ENCODE assay signal across 20 cellular contexts in the genomic region with DNA sequence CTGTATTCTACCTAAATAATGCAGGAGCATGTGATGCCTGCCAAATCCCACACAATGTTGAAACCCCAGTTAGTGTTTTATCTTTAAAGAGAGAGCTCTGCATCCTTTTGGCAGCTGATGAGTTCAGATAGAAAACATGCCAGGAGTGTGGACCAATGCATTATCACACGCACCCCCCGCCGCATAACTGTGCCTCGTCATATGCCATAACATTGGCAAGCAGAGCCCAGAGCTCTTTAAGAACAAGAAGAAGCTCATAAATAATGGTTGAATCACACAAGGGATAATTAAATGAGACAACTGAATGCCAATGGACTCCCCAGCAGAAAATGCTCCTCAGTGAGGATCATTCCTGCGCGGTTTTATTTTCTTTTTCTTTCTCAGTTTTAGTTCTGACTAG. TPM values are rescaled to one million over a fixed set of nuclear protein-coding genes. Genes with fewer than 3 reads are reported as not detected.
A peak's percentile ranks its signal among the peaks of the same experiment; 100 is the strongest.
DNase-seq lines count a peak whose midpoint lies in the region; ATAC-seq and TF ChIP-seq lines count a peak whose summit lies in the region.
"Had no signal": no experiment of that assay in that cellular context is flagged by ENCODE, and none has a peak within 500 bp of the region (broad histone marks: within the 10 kb centered on the region; RNA-seq: fewer than 3 reads in every experiment).

No MANE protein-coding gene starts in this region.

- no peak for TF ChIP-seq POLR2A in prostate gland (IDR thresholded peaks at IDR 0.05)

- H3K4me2 ChIP-seq in SK-N-SH = no peak overlapping the region
- H3K4me2 ChIP-seq: GM23338 had no signal

- TF ChIP-seq CTCF in SK-N-SH (IDR thresholded peaks at IDR 0.05) = no peak
- TF ChIP-seq CTCF in fibroblast of mammary gland (conservative IDR thresholded peaks at IDR 0.05; ENCODE audit: control insufficient read depth, insufficient read depth, low read depth, low read length) = no peak
- TF ChIP-seq CTCF in GM10266 (IDR thresholded peaks at IDR 0.05; ENCODE audit: control insufficient read depth, insufficient read depth, low read depth, missing control alignments) = no peak
- no peak for TF ChIP-seq CTCF in prostate gland (IDR thresholded peaks at IDR 0.05)

- no peak overlapping the region for H2AFZ ChIP-seq in SK-N-SH (ENCODE audit: low read depth)
- H2AFZ ChIP-seq: GM23338 had no signal

- POLR2A ChIA-PET in SK-N-SH (lab: Yijun Ruan, JAX) = no interaction called here

- WGBS in SK-N-SH (ENCODE audit: low lambda C conversion rate) = 27% methylated on average over 6 of the region's 6 CpGs
- WGBS in prostate gland = 79% methylated on average over 6 of the region's 6 CpGs

- H3F3A ChIP-seq in SK-N-SH (replicated peaks; ENCODE audit: insufficient read depth) = no peaks in the 10 kb centered on the region

- no peak for ATAC-seq in HG02938 (IDR thresholded peaks at IDR 0.05; ENCODE audit: unreplicated experiment)
- ATAC-seq: GM23338, K562, PC-3 had no signal

- H3K79me2 ChIP-seq in SK-N-SH (ENCODE audit: insufficient read depth) = no peaks in the 10 kb centered on the region

- H3K27ac ChIP-seq in SK-N-SH (ENCODE audit: low read depth in 2 of 2, low read length in 1 of 2) (no peak overlapping the region), prostate gland (no peak overlapping the region)
- H3K27ac ChIP-seq: SJCRH30 had no signal

- H3K36me3 ChIP-seq in SK-N-SH (replicated peaks in 1 of 2; ENCODE audit: control insufficient read depth in 1 of 2, insufficient read depth in 2 of 2, low read length in 1 of 2) (no peaks in the 10 kb centered on the region), prostate gland (no peaks in the 10 kb centered on the region)
- H3K36me3 ChIP-seq: SJCRH30 had no signal

- CTCF ChIA-PET in SK-N-SH (lab: Yijun Ruan, JAX) = interaction anchor here (1.4 kb wide), 1 partner anchor 22 kb away, joined by 4 read pairs; no protein-coding TSS in a partner anchor

- no peak overlapping the region for H3K4me3 ChIP-seq in SK-N-SH (ENCODE audit: low read depth in 2 of 2, low read length in 1 of 2)
- no peak overlapping the region for H3K4me3 ChIP-seq in fibroblast of mammary gland (ENCODE audit: control insufficient read depth, low read depth, low read length)
- no peak overlapping the region for H3K4me3 ChIP-seq in prostate gland
- H3K4me3 ChIP-seq: GM23338, K562, SJCRH30 had no signal

- no peaks in the 10 kb centered on the region; a peak in 2 of 4 replicates for H3K4me1 ChIP-seq in SK-N-SH (ENCODE audit: control insufficient read depth in 1 of 2, insufficient read depth in 2 of 2, low read depth in 1 of 2, low read length in 1 of 2)
- no peaks in the 10 kb centered on the region for H3K4me1 ChIP-seq in prostate gland (replicated peaks)
- H3K4me1 ChIP-seq: SJCRH30 had no signal

- no peaks in the 10 kb centered on the region for H3K27me3 ChIP-seq in SK-N-SH (ENCODE audit: insufficient read depth)
- no peaks in the 10 kb centered on the region for H3K27me3 ChIP-seq in prostate gland (replicated peaks; ENCODE audit: insufficient read depth)
- H3K27me3 ChIP-seq: SJCRH30 had no signal

- DNase-seq in HS-5 (ENCODE audit: low read depth) (peak; percentile 60), SK-N-SH (peak; percentile 15), fibroblast of mammary gland (ENCODE audit: low read depth) (peak; percentile 9), retina (peak; percentile 17), GM10266 (ENCODE audit: extremely low spot score) (no peak), prostate gland (ENCODE audit: low spot score) (no peak)
- DNase-seq: C1 segment of cervical spinal cord, DMS79, MV-4-11, NCI-H1417, NCI-H187 treated with DMSO at 0.1 percent for 48 hours, NCI-H345, NCI-H524 treated with DMSO at 0.1 percent for 48 hours, PC-3, RPMI8226, SJCRH30 had no signal

- no peaks in the 10 kb centered on the region for H4K20me1 ChIP-seq in SK-N-SH (ENCODE audit: insufficient read depth)

- intact Hi-C loops in prostate gland (cut with DNase I) = no loop called here

- no peak for TF ChIP-seq EP300 in SK-N-SH (IDR thresholded peaks at IDR 0.05; ENCODE audit: borderline replicate concordance in 1 of 2, low read depth in 1 of 2, low read length in 1 of 2)

- H3K9me2 ChIP-seq in SK-N-SH = no peaks in the 10 kb centered on the region

- H3K9me3 ChIP-seq in SK-N-SH (no peaks in the 10 kb centered on the region), prostate gland (no peaks in the 10 kb centered on the region)
- H3K9me3 ChIP-seq: SJCRH30 had no signal

- H3K9ac ChIP-seq in SK-N-SH = no peak overlapping the region

- no peak for TF ChIP-seq RAD21 in SK-N-SH (IDR thresholded peaks at IDR 0.05; ENCODE audit: low read length)

TF ChIP-seq in SK-N-SH, 30 proteins besides CTCF, POLR2A, EP300 and RAD21:
- TF ChIP-seq, protein P1, sequence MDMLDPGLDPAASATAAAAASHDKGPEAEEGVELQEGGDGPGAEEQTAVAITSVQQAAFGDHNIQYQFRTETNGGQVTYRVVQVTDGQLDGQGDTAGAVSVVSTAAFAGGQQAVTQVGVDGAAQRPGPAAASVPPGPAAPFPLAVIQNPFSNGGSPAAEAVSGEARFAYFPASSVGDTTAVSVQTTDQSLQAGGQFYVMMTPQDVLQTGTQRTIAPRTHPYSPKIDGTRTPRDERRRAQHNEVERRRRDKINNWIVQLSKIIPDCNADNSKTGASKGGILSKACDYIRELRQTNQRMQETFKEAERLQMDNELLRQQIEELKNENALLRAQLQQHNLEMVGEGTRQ (IDR thresholded peaks at IDR 0.05; ENCODE audit: borderline replicate concordance, low read depth, low read length) = no peak
- peak; percentile 33; the same call in 1 of the 2 replicates for TF ChIP-seq GATA2 (CRISPR knock-in tag; IDR thresholded peaks at IDR 0.05)

RNA-seq across cellular contexts. Expression of gene RORB, which starts 52.7 kb away (rescaled TPM):
- polyA plus RNA-seq in SK-N-SH (2012; rRNA removed) = 0.13 and 0.47 TPM in 2 replicates
- 0.37 and 0.72 TPM in 2 replicates for polyA plus RNA-seq in SK-N-SH (2012; cell fraction: cytosol; rRNA removed)
- polyA plus RNA-seq in SK-N-SH (2012; cell fraction: nucleus; rRNA removed) = 0.19 and 0.22 TPM in 2 replicates
- total RNA-seq in prostate gland = 1 to 10 TPM; 1.4 to 1.7 TPM
- total RNA-seq: G401, K562, PC-3, SJCRH30 had no signal
- polyA plus RNA-seq: K562 had no signal

Comparison
In these comparisons a context has a peak if more than half of its experiments do, and no peak if none do; other contexts are left out.
1. DNase-seq: peak in HS-5 (single experiment), SK-N-SH (single experiment), fibroblast of mammary gland (single experiment) and retina (single experiment); none in GM10266 (single experiment) and prostate gland (single experiment).